In the genomic region with DNA sequence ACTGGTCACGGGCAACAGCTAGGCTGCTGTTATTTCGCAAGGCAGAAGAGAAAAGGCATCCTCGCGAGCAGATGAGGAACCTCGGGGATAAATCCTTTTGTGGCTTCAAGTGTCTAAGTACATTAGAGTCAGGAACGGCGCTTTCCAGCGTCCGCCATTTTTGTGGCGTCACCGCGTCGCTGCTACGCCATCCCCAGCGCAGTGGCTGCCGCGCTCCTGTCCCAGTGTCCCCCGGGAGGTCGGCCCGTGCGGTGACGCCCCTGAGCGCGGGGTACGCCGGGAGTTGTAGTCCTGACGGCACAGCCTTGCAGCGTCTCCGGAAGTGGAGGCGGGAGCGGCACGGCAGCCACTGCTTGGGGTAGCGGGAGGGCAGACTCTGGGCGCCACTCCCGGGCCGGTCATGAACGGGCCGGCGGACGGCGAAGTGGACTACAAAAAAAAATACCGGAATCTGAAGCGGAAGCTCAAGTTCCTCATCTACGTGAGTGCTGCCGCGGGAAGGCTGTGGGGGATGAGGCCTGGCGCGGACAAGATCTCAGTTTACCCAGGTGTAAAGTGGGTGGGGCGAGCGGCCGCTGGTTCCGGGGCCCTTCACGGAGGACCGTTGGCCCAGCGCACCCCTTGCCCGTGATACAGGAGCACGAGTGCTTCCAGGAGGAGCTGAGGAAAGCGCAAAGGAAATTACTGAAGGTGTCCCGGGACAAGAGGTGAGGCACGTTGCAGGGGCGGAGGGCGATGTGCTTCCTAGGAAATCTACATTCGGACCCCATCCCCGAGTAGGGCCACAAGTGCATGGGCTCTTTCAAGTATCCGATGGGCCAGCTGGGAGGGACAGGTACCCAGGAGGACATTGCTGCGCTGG, we compare ENCODE assay signal across 8 cellular contexts. TPM values are rescaled to one million over a fixed set of nuclear protein-coding genes. Genes with fewer than 3 reads are reported as not detected.
DNase-seq lines count a peak whose midpoint lies in the region; ATAC-seq and TF ChIP-seq lines count a peak whose summit lies in the region.

INO80E (plus strand) TSS at position 331 of the 862 bp plus-strand sequence; CDS start at position 401, 70 bp downstream.

- H2BK5ac ChIP-seq in trophoblast cell (ENCODE audit: low read depth, low read length, poor library complexity) = peak within 1 kb of the TSS; percentile 62

- H3K27me3 ChIP-seq in adipocyte (replicated peaks; ENCODE audit: control insufficient read depth, insufficient read depth, low read length) (no peaks in the 10 kb centered on the region), cardiac muscle cell (no peaks in the 10 kb centered on the region), trophoblast cell (ENCODE audit: insufficient read depth, low read length) (no peaks in the 10 kb centered on the region)

- peak within 1 kb of the TSS; percentile 87 for H3K4me3 ChIP-seq in adipocyte (ENCODE audit: low read length)
- peak within 1 kb of the TSS; percentile 84 for H3K4me3 ChIP-seq in cardiac muscle cell
- H3K4me3 ChIP-seq in trophoblast cell (ENCODE audit: low read depth, low read length) = peak within 1 kb of the TSS; percentile 85

- H3K36me3 ChIP-seq in adipocyte (ENCODE audit: control insufficient read depth, insufficient read depth, low read length, severe bottlenecking) = peaks cover 23% of the 10 kb centered on the region
- peaks cover 6% of the 10 kb centered on the region for H3K36me3 ChIP-seq in cardiac muscle cell
- H3K36me3 ChIP-seq in trophoblast cell (ENCODE audit: control insufficient read depth in 1 of 2, insufficient read depth in 2 of 2, low read length in 2 of 2) = peaks cover 33 to 40% of the 10 kb centered on the region in 2 experiments

- peak within 1 kb of the TSS; percentile 89 for H2AFZ ChIP-seq in trophoblast cell (ENCODE audit: insufficient read depth, low read length, poor library complexity)

- H3K9me3 Mint-ChIP-seq in type B pancreatic cell = no peaks in the 10 kb centered on the region

- peak within 1 kb of the TSS; percentile 86 for H3K27ac ChIP-seq in cardiac muscle cell
- peak within 1 kb of the TSS; percentile 53 for H3K27ac ChIP-seq in trophoblast cell (ENCODE audit: low read depth, low read length)

- peak within 1 kb of the TSS; percentile 34 for H2AK5ac ChIP-seq in trophoblast cell (ENCODE audit: low read length)

- peak within 1 kb of the TSS; percentile 97 for H3K4me3 Mint-ChIP-seq in type B pancreatic cell

- H3K4me1 ChIP-seq in adipocyte (ENCODE audit: control insufficient read depth, insufficient read depth, low read length) (peaks cover 28% of the 10 kb centered on the region), cardiac muscle cell (ENCODE audit: low read depth) (no peaks in the 10 kb centered on the region), trophoblast cell (ENCODE audit: control insufficient read depth in 1 of 2, insufficient read depth in 2 of 2, low read length in 2 of 2) (peaks cover 8 to 9% of the 10 kb centered on the region in 2 experiments)

- H3K79me1 ChIP-seq in trophoblast cell (ENCODE audit: low read length) = peaks cover 11% of the 10 kb centered on the region

- peak within 1 kb of the TSS; percentile 78 for H3K14ac ChIP-seq in trophoblast cell (ENCODE audit: low read length)

- H3K36me3 Mint-ChIP-seq in type B pancreatic cell = peaks cover 3% of the 10 kb centered on the region

- H3K4ac ChIP-seq in trophoblast cell (ENCODE audit: low read depth, low read length) = peak within 1 kb of the TSS; percentile 52

- H2BK12ac ChIP-seq in trophoblast cell (ENCODE audit: low read length) = no peak within 1 kb of the TSS

- no peaks in the 10 kb centered on the region for H3K27me3 Mint-ChIP-seq in type B pancreatic cell

- peak within 1 kb of the TSS; percentile 82 for H3K4me2 ChIP-seq in trophoblast cell (ENCODE audit: low read length)

- peak within 1 kb of the TSS; percentile 24 for H2BK120ac ChIP-seq in trophoblast cell (ENCODE audit: insufficient read depth, low read length, poor library complexity)

- H3K9me3 ChIP-seq in adipocyte (ENCODE audit: control insufficient read depth, low read length) (no peaks in the 10 kb centered on the region), cardiac muscle cell (ENCODE audit: low read depth) (no peaks in the 10 kb centered on the region), trophoblast cell (ENCODE audit: insufficient read depth, low read depth, low read length) (no peaks in the 10 kb centered on the region)

- peak within 1 kb of the TSS; percentile 84 for H4K12ac ChIP-seq in trophoblast cell (ENCODE audit: low read depth, low read length)

- peak within 1 kb of the TSS; percentile 76 for H3K18ac ChIP-seq in trophoblast cell (ENCODE audit: low read length)

- peak within 1 kb of the TSS; percentile 80 for H4K91ac ChIP-seq in trophoblast cell (ENCODE audit: low read depth, low read length)

- H3K27ac Mint-ChIP-seq in type B pancreatic cell = peak within 1 kb of the TSS; percentile 97

- H3K4me1 Mint-ChIP-seq in type B pancreatic cell (ENCODE audit: unreplicated experiment) = peaks cover 23% of the 10 kb centered on the region

- peaks cover 7% of the 10 kb centered on the region for H3K79me2 ChIP-seq in trophoblast cell (ENCODE audit: control insufficient read depth, insufficient read depth, low read length, poor library complexity)

- no CpG with 5 or more reads among the region's 66 CpGs for whole genome bisulfite sequencing in trophoblast cell (ENCODE audit: extremely low coverage, insufficient coverage, insufficient read length)

- peak within 1 kb of the TSS; percentile 99 for H3K9ac ChIP-seq in adipocyte (ENCODE audit: low read length)
- peak within 1 kb of the TSS; percentile 86 for H3K9ac ChIP-seq in trophoblast cell (ENCODE audit: low read length)

- no peak within 1 kb of the TSS for H3K23ac ChIP-seq in trophoblast cell (ENCODE audit: low read length)

- peak; percentile 93 for ATAC-seq in HG02759 (IDR thresholded peaks at IDR 0.05; ENCODE audit: unreplicated experiment)

- peak; percentile 9 for TF ChIP-seq CTCF in GM12873 (IDR thresholded peaks at IDR 0.05; ENCODE audit: insufficient read depth, low read depth, low read length, missing control alignments)
- no peak for TF ChIP-seq CTCF in cardiac muscle cell (IDR thresholded peaks at IDR 0.05; ENCODE audit: low read depth, low read length)
- TF ChIP-seq CTCF in type B pancreatic cell (conservative IDR thresholded peaks at IDR 0.05) = no peak

- H4K8ac ChIP-seq in trophoblast cell (ENCODE audit: low read depth, low read length) = peak within 1 kb of the TSS; percentile 96

- DNase-seq in NCI-H1417 (lab: John Stamatoyannopoulos, UW) = peak; percentile 92 to 98 (median 95)
- peak; percentile 99 for DNase-seq in T follicular helper cell (ENCODE audit: low read depth)
- peak; percentile 98 for DNase-seq in adipocyte (ENCODE audit: low read depth)
- DNase-seq in cardiac muscle cell (ENCODE audit: low read depth in 1 of 2, low spot score in 1 of 2) = peak; percentile 96 to 97
- peak; percentile 99 for DNase-seq in trophoblast cell
- peak; percentile 98 for DNase-seq in type B pancreatic cell (ENCODE audit: extremely low spot score, unreplicated experiment)

RNA-seq across cellular contexts. Expression of gene INO80E, which starts in this region (rescaled TPM):
- total RNA-seq in cardiac muscle cell (83.7 and 167 TPM in 2 replicates), type B pancreatic cell (ENCODE audit: low replicate concordance) (52.8 and 78.7 TPM in 2 replicates)
- polyA plus RNA-seq in cardiac muscle cell = 17.1 and 19.0 TPM in 2 replicates
- 47.0 and 48.1 TPM in 2 replicates for polyA plus RNA-seq in trophoblast cell (2013)

Comparison
In these comparisons a context has a peak if more than half of its experiments do, and no peak if none do; other contexts are left out.
1. Peak in every context shown above with its lines: DNase-seq, ATAC-seq, H3K4me3 ChIP-seq and H3K27ac ChIP-seq.